1 cellular context compared by ENCODE assay signal in genomic region chr16:29974291-29975133, GRCh38.
TF ChIP-seq lines count a peak whose summit lies in the region.

No MANE protein-coding gene starts in this region.

TF ChIP-seq in GM23338, 12 proteins besides CTCF, POLR2A, EP300 and RAD21 (continued from another document):
- TF ChIP-seq ZNF462 (CRISPR knock-in tag; IDR thresholded peaks at IDR 0.05) (no peak), ZNF114 (CRISPR knock-in tag; IDR thresholded peaks at IDR 0.05) (no peak), POLR2AphosphoS5 (IDR thresholded peaks at IDR 0.05; ENCODE audit: low read depth) (no peak), NANOG (IDR thresholded peaks at IDR 0.05; ENCODE audit: borderline replicate concordance) (no peak), REST (IDR thresholded peaks at IDR 0.05; ENCODE audit: unreplicated experiment) (no peak), JUNB (IDR thresholded peaks at IDR 0.05; ENCODE audit: unreplicated experiment) (no peak), ETS1 (IDR thresholded peaks at IDR 0.05) (no peak)
